1 cellular context compared by ENCODE assay signal in genomic region chr22:25235547-25236290, GRCh38.
TF ChIP-seq lines count a peak whose summit lies in the region.

No MANE protein-coding gene starts in this region.

TF ChIP-seq in HepG2, 621 proteins besides CTCF, POLR2A, EP300 and RAD21 (continued from another document):
- TF ChIP-seq, protein P1, sequence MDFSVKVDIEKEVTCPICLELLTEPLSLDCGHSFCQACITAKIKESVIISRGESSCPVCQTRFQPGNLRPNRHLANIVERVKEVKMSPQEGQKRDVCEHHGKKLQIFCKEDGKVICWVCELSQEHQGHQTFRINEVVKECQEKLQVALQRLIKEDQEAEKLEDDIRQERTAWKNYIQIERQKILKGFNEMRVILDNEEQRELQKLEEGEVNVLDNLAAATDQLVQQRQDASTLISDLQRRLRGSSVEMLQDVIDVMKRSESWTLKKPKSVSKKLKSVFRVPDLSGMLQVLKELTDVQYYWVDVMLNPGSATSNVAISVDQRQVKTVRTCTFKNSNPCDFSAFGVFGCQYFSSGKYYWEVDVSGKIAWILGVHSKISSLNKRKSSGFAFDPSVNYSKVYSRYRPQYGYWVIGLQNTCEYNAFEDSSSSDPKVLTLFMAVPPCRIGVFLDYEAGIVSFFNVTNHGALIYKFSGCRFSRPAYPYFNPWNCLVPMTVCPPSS (IDR thresholded peaks at IDR 0.05): no peak
- TF ChIP-seq AHR (CRISPR knock-in tag; IDR thresholded peaks at IDR 0.05): 0 out of 2 replicates have a peak, but pooled peaks have one; percentile 44
- TF ChIP-seq ZNF546 (CRISPR knock-in tag; conservative IDR thresholded peaks at IDR 0.05): no peak
- TF ChIP-seq ZBTB20 (CRISPR knock-in tag; IDR thresholded peaks at IDR 0.05; ENCODE audit: borderline replicate concordance, low read depth): no peak
- TF ChIP-seq SMC3 (IDR thresholded peaks at IDR 0.05; ENCODE audit: low read length): peak; percentile 58; the same call in 1 of the 2 replicates
- no peak for TF ChIP-seq LCORL (IDR thresholded peaks at IDR 0.05)
- 0 out of 2 replicates have a peak, but pooled peaks have one; percentile 30 for TF ChIP-seq LCORL (CRISPR knock-in tag; IDR thresholded peaks at IDR 0.05)
- TF ChIP-seq HMG20A (CRISPR knock-in tag; IDR thresholded peaks at IDR 0.05; ENCODE audit: borderline replicate concordance): no peak
- no peak for TF ChIP-seq ZNF749 (CRISPR knock-in tag; IDR thresholded peaks at IDR 0.05; ENCODE audit: borderline replicate concordance)
- TF ChIP-seq, protein P2, sequence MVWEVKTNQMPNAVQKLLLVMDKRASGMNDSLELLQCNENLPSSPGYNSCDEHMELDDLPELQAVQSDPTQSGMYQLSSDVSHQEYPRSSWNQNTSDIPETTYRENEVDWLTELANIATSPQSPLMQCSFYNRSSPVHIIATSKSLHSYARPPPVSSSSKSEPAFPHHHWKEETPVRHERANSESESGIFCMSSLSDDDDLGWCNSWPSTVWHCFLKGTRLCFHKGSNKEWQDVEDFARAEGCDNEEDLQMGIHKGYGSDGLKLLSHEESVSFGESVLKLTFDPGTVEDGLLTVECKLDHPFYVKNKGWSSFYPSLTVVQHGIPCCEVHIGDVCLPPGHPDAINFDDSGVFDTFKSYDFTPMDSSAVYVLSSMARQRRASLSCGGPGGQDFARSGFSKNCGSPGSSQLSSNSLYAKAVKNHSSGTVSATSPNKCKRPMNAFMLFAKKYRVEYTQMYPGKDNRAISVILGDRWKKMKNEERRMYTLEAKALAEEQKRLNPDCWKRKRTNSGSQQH (CRISPR knock-in tag; IDR thresholded peaks at IDR 0.05; ENCODE audit: low read depth): no peak
- TF ChIP-seq ZNF501 (CRISPR knock-in tag; IDR thresholded peaks at IDR 0.05): peak; percentile 78
- TF ChIP-seq SP1 (IDR thresholded peaks at IDR 0.05): no peak
- peak; percentile 80 for TF ChIP-seq SP1 (CRISPR knock-in tag; IDR thresholded peaks at IDR 0.05)
- peak; percentile 41; the same call in 1 of the 2 replicates for TF ChIP-seq HOMEZ (CRISPR knock-in tag; IDR thresholded peaks at IDR 0.05; ENCODE audit: low read depth)
- peak; percentile 67 for TF ChIP-seq POGZ (CRISPR knock-in tag; IDR thresholded peaks at IDR 0.05)
- TF ChIP-seq MXD1 (CRISPR knock-in tag; IDR thresholded peaks at IDR 0.05): no peak
- TF ChIP-seq, protein P3, sequence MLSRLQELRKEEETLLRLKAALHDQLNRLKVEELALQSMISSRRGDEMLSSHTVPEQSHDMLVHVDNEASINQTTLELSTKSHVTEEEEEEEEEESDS (CRISPR knock-in tag; IDR thresholded peaks at IDR 0.05; ENCODE audit: borderline replicate concordance): no peak
- TF ChIP-seq ZBTB42 (CRISPR knock-in tag; IDR thresholded peaks at IDR 0.05): no peak
- TF ChIP-seq ZBTB3 (CRISPR knock-in tag; IDR thresholded peaks at IDR 0.05; ENCODE audit: borderline replicate concordance, low read depth): no peak
- TF ChIP-seq, protein P4, sequence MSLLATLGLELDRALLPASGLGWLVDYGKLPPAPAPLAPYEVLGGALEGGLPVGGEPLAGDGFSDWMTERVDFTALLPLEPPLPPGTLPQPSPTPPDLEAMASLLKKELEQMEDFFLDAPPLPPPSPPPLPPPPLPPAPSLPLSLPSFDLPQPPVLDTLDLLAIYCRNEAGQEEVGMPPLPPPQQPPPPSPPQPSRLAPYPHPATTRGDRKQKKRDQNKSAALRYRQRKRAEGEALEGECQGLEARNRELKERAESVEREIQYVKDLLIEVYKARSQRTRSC (CRISPR knock-in tag; IDR thresholded peaks at IDR 0.05; ENCODE audit: low read depth): no peak
- peak; percentile 73 for TF ChIP-seq GABPB1 (CRISPR knock-in tag; IDR thresholded peaks at IDR 0.05)
- no peak for TF ChIP-seq ZSCAN22 (CRISPR knock-in tag; IDR thresholded peaks at IDR 0.05)
- peak; percentile 35; the same call in 1 of the 2 replicates for TF ChIP-seq HIVEP1 (CRISPR knock-in tag; IDR thresholded peaks at IDR 0.05)
- no peak for TF ChIP-seq PAWR (CRISPR knock-in tag; IDR thresholded peaks at IDR 0.05; ENCODE audit: borderline replicate concordance)
- peak; percentile 83 for TF ChIP-seq BCL6 (CRISPR knock-in tag; IDR thresholded peaks at IDR 0.05)
- TF ChIP-seq ZNF253 (CRISPR knock-in tag; IDR thresholded peaks at IDR 0.05; ENCODE audit: borderline replicate concordance): no peak
- TF ChIP-seq ZFP36 (IDR thresholded peaks at IDR 0.05; ENCODE audit: borderline replicate concordance, low read depth, low read length, partially characterized antibody): peak; percentile 48
- 0 out of 2 replicates have a peak, but pooled peaks have one; percentile 22 for TF ChIP-seq GATAD2A (CRISPR knock-in tag; IDR thresholded peaks at IDR 0.05)
TF ChIP-seq in HepG2: peak in this region for 64.
